In the genomic region with DNA sequence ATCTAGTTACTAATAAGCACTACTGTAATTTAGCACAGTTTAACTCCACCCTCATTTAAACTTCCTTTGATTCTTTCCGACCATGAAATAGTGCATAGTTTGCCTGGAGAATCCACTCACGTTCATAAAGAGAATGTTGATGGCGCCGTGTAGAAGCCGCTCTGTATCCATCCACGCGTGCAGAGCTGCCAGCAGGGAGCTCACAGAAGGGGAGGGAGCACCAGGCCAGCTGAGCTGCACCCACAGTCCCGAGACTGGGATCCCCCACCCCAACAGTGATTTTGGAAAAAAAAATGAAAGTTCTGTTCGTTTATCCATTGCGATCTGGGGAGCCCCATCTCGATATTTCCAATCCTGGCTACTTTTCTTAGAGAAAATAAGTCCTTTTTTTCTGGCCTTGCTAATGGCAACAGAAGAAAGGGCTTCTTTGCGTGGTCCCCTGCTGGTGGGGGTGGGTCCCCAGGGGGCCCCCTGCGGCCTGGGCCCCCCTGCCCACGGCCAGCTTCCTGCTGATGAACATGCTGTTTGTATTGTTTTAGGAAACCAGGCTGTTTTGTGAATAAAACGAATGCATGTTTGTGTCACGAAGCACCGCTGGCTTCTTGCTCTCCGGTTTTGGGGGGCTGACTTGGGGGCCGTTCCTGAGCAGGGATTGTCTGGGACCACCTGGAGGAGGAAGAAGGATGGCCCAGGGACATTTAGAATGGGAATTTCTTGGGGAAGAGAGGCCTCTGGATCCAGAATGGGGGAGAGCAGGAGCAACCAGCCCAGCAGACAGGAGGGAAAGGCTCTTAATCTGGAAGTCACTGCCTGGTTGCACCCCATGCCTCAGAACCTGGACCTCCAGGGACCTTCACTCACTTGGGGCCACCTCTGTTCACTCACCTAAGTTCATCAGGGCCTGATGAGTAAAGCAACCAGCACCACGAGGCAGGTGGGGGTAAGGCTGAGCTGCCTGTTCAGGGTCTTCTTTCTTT, we compare ENCODE assay signal across 1 cellular context.
TF ChIP-seq lines count a peak whose summit lies in the region.

No MANE protein-coding gene starts in this region.

TF ChIP-seq in IMR-90, 13 proteins besides CTCF, POLR2A, EP300 and RAD21:
- TF ChIP-seq BHLHE40 (IDR thresholded peaks at IDR 0.05; ENCODE audit: low read depth, low read length) (no peak), MXI1 (IDR thresholded peaks at IDR 0.05; ENCODE audit: borderline replicate concordance, low read depth, low read length) (no peak), SMC3 (IDR thresholded peaks at IDR 0.05; ENCODE audit: low read depth, low read length) (no peak), MAZ (IDR thresholded peaks at IDR 0.05; ENCODE audit: borderline replicate concordance, low read depth, low read length) (no peak), FOS (IDR thresholded peaks at IDR 0.05; ENCODE audit: low read depth, low read length) (no peak), CHD1 (IDR thresholded peaks at IDR 0.05; ENCODE audit: low read depth, low read length) (no peak), MAFK (IDR thresholded peaks at IDR 0.05; ENCODE audit: low read depth, low read length) (no peak), RCOR1 (IDR thresholded peaks at IDR 0.05; ENCODE audit: insufficient replicate concordance, low read length) (no peak), RFX5 (IDR thresholded peaks at IDR 0.05; ENCODE audit: low read depth, low read length) (no peak), NFE2L2 (IDR thresholded peaks at IDR 0.05; ENCODE audit: low read depth, low read length) (no peak), CEBPB (IDR thresholded peaks at IDR 0.05; ENCODE audit: low read depth, low read length) (no peak)
- TF ChIP-seq, protein P1, sequence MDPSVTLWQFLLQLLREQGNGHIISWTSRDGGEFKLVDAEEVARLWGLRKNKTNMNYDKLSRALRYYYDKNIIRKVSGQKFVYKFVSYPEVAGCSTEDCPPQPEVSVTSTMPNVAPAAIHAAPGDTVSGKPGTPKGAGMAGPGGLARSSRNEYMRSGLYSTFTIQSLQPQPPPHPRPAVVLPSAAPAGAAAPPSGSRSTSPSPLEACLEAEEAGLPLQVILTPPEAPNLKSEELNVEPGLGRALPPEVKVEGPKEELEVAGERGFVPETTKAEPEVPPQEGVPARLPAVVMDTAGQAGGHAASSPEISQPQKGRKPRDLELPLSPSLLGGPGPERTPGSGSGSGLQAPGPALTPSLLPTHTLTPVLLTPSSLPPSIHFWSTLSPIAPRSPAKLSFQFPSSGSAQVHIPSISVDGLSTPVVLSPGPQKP (IDR thresholded peaks at IDR 0.05; ENCODE audit: borderline replicate concordance, low read depth, low read length): no peak
- TF ChIP-seq, protein P2, sequence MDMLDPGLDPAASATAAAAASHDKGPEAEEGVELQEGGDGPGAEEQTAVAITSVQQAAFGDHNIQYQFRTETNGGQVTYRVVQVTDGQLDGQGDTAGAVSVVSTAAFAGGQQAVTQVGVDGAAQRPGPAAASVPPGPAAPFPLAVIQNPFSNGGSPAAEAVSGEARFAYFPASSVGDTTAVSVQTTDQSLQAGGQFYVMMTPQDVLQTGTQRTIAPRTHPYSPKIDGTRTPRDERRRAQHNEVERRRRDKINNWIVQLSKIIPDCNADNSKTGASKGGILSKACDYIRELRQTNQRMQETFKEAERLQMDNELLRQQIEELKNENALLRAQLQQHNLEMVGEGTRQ (IDR thresholded peaks at IDR 0.05; ENCODE audit: low read depth, low read length): no peak
